8 cellular contexts compared by ENCODE assay signal in genomic region chr16:87318158-87318644, GRCh38. TPM values are rescaled to one million over a fixed set of nuclear protein-coding genes. Genes with fewer than 3 reads are reported as not detected.
A peak's percentile ranks its signal among the peaks of the same experiment; 100 is the strongest.
DNase-seq lines count a peak whose midpoint lies in the region; ATAC-seq and TF ChIP-seq lines count a peak whose summit lies in the region.

No MANE protein-coding gene starts in this region.

- H3K27me3 ChIP-seq in PC-9 (ENCODE audit: insufficient read depth, low read depth) (no peaks in the 10 kb centered on the region), esophagus (ENCODE audit: control insufficient read depth in 1 of 2, insufficient read depth in 2 of 2, low read length in 2 of 2) (no peaks in the 10 kb centered on the region), parathyroid adenoma (ENCODE audit: control insufficient read depth, insufficient read depth, low read length) (no peaks in the 10 kb centered on the region)

- TF ChIP-seq CTCF in PC-9 (conservative IDR thresholded peaks at IDR 0.05) = no peak
- no peak for TF ChIP-seq CTCF in parathyroid adenoma (IDR thresholded peaks at IDR 0.05)
- TF ChIP-seq CTCF in omental fat pad (IDR thresholded peaks at IDR 0.05) = no peak

- POLR2A ChIA-PET in PC-9 (lab: Charles Lee; ENCODE audit: unreplicated experiment) = no interaction called here

- no TSS peak for BruUV-seq in PC-9 (replicated peaks; lab: Mats Ljungman, UMichigan)

- no peaks in the 10 kb centered on the region for H3K9me3 ChIP-seq in PC-9 (ENCODE audit: insufficient read depth, low read depth)
- H3K9me3 ChIP-seq in esophagus (ENCODE audit: control insufficient read depth in 2 of 2, insufficient read depth in 1 of 2, low read depth in 1 of 2, low read length in 1 of 2) = no peaks in the 10 kb centered on the region
- no peaks in the 10 kb centered on the region for H3K9me3 ChIP-seq in parathyroid adenoma (ENCODE audit: control insufficient read depth, low read length)

- no peak for DNase-seq in PC-9
- no peak for DNase-seq in NCI-H524 treated with DMSO at 0.1 percent for 48 hours (lab: John Stamatoyannopoulos, UW)
- DNase-seq in cortex of kidney (lab: John Stamatoyannopoulos, UW) = no peak
- DNase-seq in omental fat pad (ENCODE audit: low spot score) = no peak

- H3K36me3 ChIP-seq in PC-9 (ENCODE audit: low read depth) = no peaks in the 10 kb centered on the region
- peaks cover 0 to 5% of the 10 kb centered on the region in 2 donors for H3K36me3 ChIP-seq in esophagus (ENCODE audit: control insufficient read depth in 2 of 2, insufficient read depth in 2 of 2, low read length in 1 of 2)
- no peaks in the 10 kb centered on the region for H3K36me3 ChIP-seq in parathyroid adenoma (ENCODE audit: control insufficient read depth, insufficient read depth, low read length)

- H4K20me1 ChIP-seq in PC-9 (ENCODE audit: insufficient read depth) = no peaks in the 10 kb centered on the region

- H3F3A ChIP-seq in PC-9 (ENCODE audit: insufficient read depth, low read depth) = peaks cover 14% of the 10 kb centered on the region; the same call in 1 of the 2 replicates

- peak overlapping the region; percentile 98; the same call in 1 of the 2 replicates for H2AFZ ChIP-seq in PC-9
- H2AFZ ChIP-seq in parathyroid adenoma = no peak overlapping the region

- peak overlapping the region; percentile 94 for H3K4me2 ChIP-seq in PC-9
- H3K4me2 ChIP-seq in parathyroid adenoma (ENCODE audit: low read length) = peak overlapping the region; percentile 86

- CTCF ChIA-PET in PC-9 (lab: Charles Lee) = interaction anchor here (0.6 kb wide), 2 partner anchors 67 to 801 kb away, joined by 5 read pairs; no protein-coding TSS in a partner anchor

- H3K9ac ChIP-seq in parathyroid adenoma = no peak overlapping the region

- WGBS in esophagus, 2 donors = 16 to 20% methylated on average over 9 of the region's 9 CpGs

- H3K27ac ChIP-seq in PC-9 = peak overlapping the region; percentile 86
- peak overlapping the region in 1 of 2 donors; percentile 87 for H3K27ac ChIP-seq in esophagus (ENCODE audit: low read depth in 2 of 2, low read length in 1 of 2)
- peak overlapping the region; percentile 86 for H3K27ac ChIP-seq in parathyroid adenoma

- peaks cover 18% of the 10 kb centered on the region for H3K79me2 ChIP-seq in PC-9 (ENCODE audit: low read depth)
- no peaks in the 10 kb centered on the region for H3K79me2 ChIP-seq in parathyroid adenoma

- H3K9me2 ChIP-seq in PC-9 (ENCODE audit: insufficient read depth) = no peaks in the 10 kb centered on the region

- peaks cover 6% of the 10 kb centered on the region; the same call in 1 of the 2 replicates for H3K4me1 ChIP-seq in PC-9 (replicated peaks; ENCODE audit: insufficient read depth)
- H3K4me1 ChIP-seq in esophagus (ENCODE audit: control insufficient read depth in 2 of 2, insufficient read depth in 2 of 2, low read length in 1 of 2) = peaks cover 0 to 6% of the 10 kb centered on the region in 2 donors
- H3K4me1 ChIP-seq in parathyroid adenoma = peaks cover 10% of the 10 kb centered on the region

- ATAC-seq in GM18520 (IDR thresholded peaks at IDR 0.05; ENCODE audit: unreplicated experiment) (no peak), omental fat pad (ENCODE audit: low FRiP score) (no peak)

- intact Hi-C loops in PC-9 (cut with micrococcal nuclease; ENCODE audit: unreplicated experiment) = loop anchor here (5.0 kb wide), 2 partner anchors 64 to 319 kb away; partner anchors contain the start of gene FBXO31

- peak overlapping the region; percentile 99 for H3K4me3 ChIP-seq in GM08714 (ENCODE audit: low read length)
- peak overlapping the region; percentile 99 for H3K4me3 ChIP-seq in PC-9
- H3K4me3 ChIP-seq in esophagus (ENCODE audit: low read depth in 1 of 2, low read length in 2 of 2) = peak overlapping the region; percentile 78 to 85
- H3K4me3 ChIP-seq in parathyroid adenoma (ENCODE audit: low read depth, low read length) = peak overlapping the region; percentile 96

RNA-seq across cellular contexts. Expression of gene C16orf95, which starts 1.0 kb away (rescaled TPM):
- 7.5 and 12.9 TPM in 2 replicates for total RNA-seq in PC-9 (2021)
- 1 to 10 TPM; 3.4 to 3.8 TPM for polyA plus RNA-seq in esophagus
- total RNA-seq in omental fat pad = 1 to 10 TPM; 1.6 to 7.1 (median 2.5) TPM
